In genomic region chr16:10941127-10941933, GRCh38 we compare ENCODE assay signal across 8 cellular contexts. TPM values are rescaled to one million over a fixed set of nuclear protein-coding genes. Genes with fewer than 3 reads are reported as not detected.
DNase-seq lines count a peak whose midpoint lies in the region; TF ChIP-seq lines count a peak whose summit lies in the region.

No MANE protein-coding gene starts in this region.

- H3K27ac ChIP-seq in CD8-positive, alpha-beta memory T cell (ENCODE audit: low read depth, low read length): peak overlapping the region; percentile 36
- H3K27ac ChIP-seq in brain microvascular endothelial cell: no peak overlapping the region

- no peaks in the 10 kb centered on the region for H3K9me3 Mint-ChIP-seq in CD8-positive, alpha-beta memory T cell
- no peaks in the 10 kb centered on the region for H3K9me3 Mint-ChIP-seq in IgD-negative memory B cell

- no peak for TF ChIP-seq CTCF in brain microvascular endothelial cell (IDR thresholded peaks at IDR 0.05; ENCODE audit: low read depth, low read length, missing control alignments)

- peaks cover 74 to 94% (median 85%) of the 10 kb centered on the region in 3 donors for H3K4me1 Mint-ChIP-seq in CD8-positive, alpha-beta memory T cell
- peaks cover 54 to 67% (median 55%) of the 10 kb centered on the region in 3 donors for H3K4me1 Mint-ChIP-seq in IgD-negative memory B cell

- H3K36me3 Mint-ChIP-seq in CD8-positive, alpha-beta memory T cell: peaks cover 0 to 22% (median 6%) of the 10 kb centered on the region in 3 donors
- H3K36me3 Mint-ChIP-seq in IgD-negative memory B cell: no peaks in the 10 kb centered on the region

- H3K4me3 ChIP-seq in CD8-positive, alpha-beta memory T cell (ENCODE audit: low read length): peak overlapping the region; percentile 59
- peak overlapping the region; percentile 67 for H3K4me3 ChIP-seq in brain microvascular endothelial cell (ENCODE audit: low read depth, low read length)
- H3K4me3 ChIP-seq in mononuclear cell (ENCODE audit: low read length): peak overlapping the region; percentile 54

- POLR2A ChIA-PET in CD8-positive, alpha-beta memory T cell (lab: Charles Lee): interaction anchor here (1.3 kb wide), 1 partner anchor 9 kb away, joined by 3 read pairs; no protein-coding TSS in a partner anchor

- no peaks in the 10 kb centered on the region for H3K27me3 Mint-ChIP-seq in CD8-positive, alpha-beta memory T cell
- no peaks in the 10 kb centered on the region for H3K27me3 Mint-ChIP-seq in IgD-negative memory B cell

- no peak for DNase-seq in CD8-positive, alpha-beta memory T cell
- DNase-seq in brain microvascular endothelial cell (no peak), NOMO-1 (lab: John Stamatoyannopoulos, UW; ENCODE audit: unreplicated experiment in 2 of 2) (no peak), DMS79 (lab: John Stamatoyannopoulos, UW) (no peak), HPDE6-E6E7 (ENCODE audit: extremely low spot score) (no peak)
- no peak for DNase-seq in activated CD4-positive, alpha-beta T cell treated with anti-CD3 and anti-CD28 coated beads, Interleukin-2, amount 50 U/mL, for 1 hour

- H3K27ac Mint-ChIP-seq in CD8-positive, alpha-beta memory T cell: peak overlapping the region in 7 of 8 donors; percentile 61 to 98 (median 85)
- H3K27ac Mint-ChIP-seq in IgD-negative memory B cell: peak overlapping the region; percentile 47 to 92 (median 82)

- CTCF ChIA-PET in CD8-positive, alpha-beta memory T cell (lab: Charles Lee): interaction anchor here (1.7 kb wide), 1 partner anchor 19 kb away, joined by 5 read pairs; no protein-coding TSS in a partner anchor

- peaks cover 80% of the 10 kb centered on the region for H3K4me1 ChIP-seq in CD8-positive, alpha-beta memory T cell (ENCODE audit: insufficient read depth, low read length)
- H3K4me1 ChIP-seq in mononuclear cell (ENCODE audit: insufficient read depth, low read length): peaks cover 87% of the 10 kb centered on the region

- no peaks in the 10 kb centered on the region for H3K36me3 ChIP-seq in CD8-positive, alpha-beta memory T cell (ENCODE audit: insufficient read depth, low read length)
- H3K36me3 ChIP-seq in brain microvascular endothelial cell (replicated peaks): peaks cover 8% of the 10 kb centered on the region

- H3K4me3 Mint-ChIP-seq in CD8-positive, alpha-beta memory T cell: peak overlapping the region; percentile 84 to 96 (median 92)
- peak overlapping the region; percentile 83 to 98 (median 94) for H3K4me3 Mint-ChIP-seq in IgD-negative memory B cell

- H3K27me3 ChIP-seq in CD8-positive, alpha-beta memory T cell (ENCODE audit: insufficient read depth, low read length, poor library complexity, severe bottlenecking): no peaks in the 10 kb centered on the region
- no peaks in the 10 kb centered on the region for H3K27me3 ChIP-seq in brain microvascular endothelial cell (replicated peaks)
- H3K27me3 ChIP-seq in mononuclear cell (ENCODE audit: insufficient read depth, low read length): no peaks in the 10 kb centered on the region

- in situ Hi-C loops in brain microvascular endothelial cell (cut with HindIII; ENCODE audit: low pct_ligation_motif_present, low sequenced_read_pairs): no loop called here

- no peaks in the 10 kb centered on the region for H3K9me3 ChIP-seq in CD8-positive, alpha-beta memory T cell (ENCODE audit: low read length)
- H3K9me3 ChIP-seq in mononuclear cell (ENCODE audit: low read depth, low read length): no peaks in the 10 kb centered on the region

RNA-seq across cellular contexts. Expression of gene DEXI, which starts 0.9 kb away (rescaled TPM):
- total RNA-seq in CD8-positive, alpha-beta memory T cell: 10 to 100 TPM; 31.0 to 31.6 TPM
- polyA plus RNA-seq in CD8-positive, alpha-beta memory T cell: 58.9 TPM
- 11.4 TPM for polyA plus RNA-seq in IgD-negative memory B cell
- total RNA-seq in mononuclear cell: 7.5 TPM

RNA-seq across cellular contexts. Expression of gene CLEC16A, which starts 3.0 kb away (rescaled TPM):
- total RNA-seq in CD8-positive, alpha-beta memory T cell: 10 to 100 TPM; 38.1 to 38.2 TPM
- polyA plus RNA-seq in CD8-positive, alpha-beta memory T cell: 18.6 TPM
- 21.1 TPM for polyA plus RNA-seq in IgD-negative memory B cell
- 26.9 TPM for total RNA-seq in mononuclear cell
